15 cellular contexts compared by ENCODE assay signal in genomic region chr3:120071259-120071658, GRCh38.
"Had no signal": no experiment of that assay in that cellular context is flagged by ENCODE, and none has a peak within 500 bp of the region (broad histone marks: within the 10 kb centered on the region; RNA-seq: fewer than 3 reads in every experiment).

No MANE protein-coding gene starts in this region.

- H3K36me3 ChIP-seq: esophagus squamous epithelium, suprapubic skin, upper lobe of left lung, WERI-Rb-1 had no signal

- H3K4me1 ChIP-seq: foreskin keratinocyte had no signal

- H3K9me3 ChIP-seq: esophagus squamous epithelium, suprapubic skin, upper lobe of left lung had no signal

- H3K27me3 ChIP-seq: esophagus squamous epithelium, foreskin keratinocyte, suprapubic skin, upper lobe of left lung had no signal

- DNase-seq: activated CD4-positive, alpha-beta T cell treated with anti-CD3 and anti-CD28 coated beads for 4 hours; activated CD8-positive, alpha-beta memory T cell treated with anti-CD3 and anti-CD28 coated beads, Interleukin-2, amount 50 U/mL, for 48 hours; activated CD8-positive, alpha-beta T cell treated with anti-CD3 and anti-CD28 coated beads, Interleukin-2, amount 10 ng/mL, durations not matched to agents 7 days and 5 days; activated naive CD4-positive, alpha-beta T cell treated with Interleukin-2 at 50 U/mL for 16 hours; activated naive CD8-positive, alpha-beta T cell treated with anti-CD3 and anti-CD28 coated beads, Interleukin-2, amount 50 U/mL, for 24 hours; esophagus squamous epithelium; foreskin keratinocyte; left cardiac atrium; stimulated activated CD4-positive, alpha-beta T cell treated with anti-CD3 and anti-CD28 coated beads, Interleukin-2, amount 100 ng/mL, for 48 hours; stimulated activated naive CD8-positive, alpha-beta T cell treated with anti-CD3 and anti-CD28 coated beads, Interleukin-15, Interleukin-2, amounts not matched to agents 100 U/mL and 50 U/mL, for 24 hours; upper lobe of left lung; WERI-Rb-1 had no signal

- FAIRE-seq: colon had no signal

- H3K4me3 ChIP-seq: esophagus squamous epithelium, lung, suprapubic skin, upper lobe of left lung had no signal

- ATAC-seq: activated CD8-positive, alpha-beta T cell treated with anti-CD3 and anti-CD28 coated beads, Interleukin-2, amount 10 ng/mL, durations not matched to agents 7 days and 5 days; activated naive CD8-positive, alpha-beta T cell treated with anti-CD3 and anti-CD28 coated beads, Interleukin-2, amount 50 U/mL, for 24 hours; foreskin keratinocyte; left cardiac atrium; stimulated activated naive CD8-positive, alpha-beta T cell treated with anti-CD3 and anti-CD28 coated beads, Interleukin-15, Interleukin-2, amounts not matched to agents 100 U/mL and 50 U/mL, for 24 hours had no signal
